Comparison of ENCODE assay signal across 8 cellular contexts in genomic region chr18:12990128-12990485, GRCh38. TPM values are rescaled to one million over a fixed set of nuclear protein-coding genes. Genes with fewer than 3 reads are reported as not detected.
A peak's percentile ranks its signal among the peaks of the same experiment; 100 is the strongest.
DNase-seq lines count a peak whose midpoint lies in the region; ATAC-seq, FAIRE-seq and TF ChIP-seq lines count a peak whose summit lies in the region.

No MANE protein-coding gene starts in this region.

- peaks cover 25% of the 10 kb centered on the region for H3K36me3 Mint-ChIP-seq in effector memory CD8-positive, alpha-beta T cell (ENCODE audit: insufficient read depth)

- H3K4me3 ChIP-seq in skin epidermis (peak overlapping the region in 4 of 7 experiments; percentile 82 to 93 (median 88)), pancreas (peak overlapping the region in 1 of 4 donors; percentile 98), ascending aorta (peak overlapping the region in 1 of 2 donors; percentile 87)

- TF ChIP-seq CTCF in pancreas (IDR thresholded peaks at IDR 0.05) (no peak), ascending aorta (IDR thresholded peaks at IDR 0.05) (no peak)

- peak; percentile 33 for ATAC-seq in effector memory CD8-positive, alpha-beta T cell (replicated peaks)
- ATAC-seq in pancreas, result no peak

- H3K4me1 ChIP-seq in pancreas, result peaks cover 0 to 9% (median 9%) of the 10 kb centered on the region in 3 donors
- peaks cover 0 to 9% of the 10 kb centered on the region in 2 donors for H3K4me1 ChIP-seq in ascending aorta

- peak overlapping the region; percentile 75 to 98 for H3K4me3 Mint-ChIP-seq in effector memory CD8-positive, alpha-beta T cell

- H3K27ac ChIP-seq in skin epidermis, result peak overlapping the region in 6 of 21 experiments; percentile 53 to 90 (median 84)
- H3K27ac ChIP-seq in pancreas, result no peak overlapping the region
- no peak overlapping the region for H3K27ac ChIP-seq in ascending aorta

- no peaks in the 10 kb centered on the region for H3K27me3 ChIP-seq in pancreas
- H3K27me3 ChIP-seq in ascending aorta, result no peaks in the 10 kb centered on the region

- H3K36me3 ChIP-seq in pancreas, result no peaks in the 10 kb centered on the region
- H3K36me3 ChIP-seq in ascending aorta, result peaks cover 0 to 2% of the 10 kb centered on the region in 2 donors

- intact Hi-C loops in pancreas (cut with DNase I) (no loop called here), ascending aorta (cut with DNase I) (loop anchor here (2.0 to 5.0 kb wide), 3 partner anchors 105 to 1009 kb away; partner anchors contain the start of genes IMPA2 and PTPN2)

- H3K4me1 Mint-ChIP-seq in effector memory CD8-positive, alpha-beta T cell (ENCODE audit: low read depth in 2 of 2), result peaks cover 21 to 31% of the 10 kb centered on the region in 2 donors

- no peaks in the 10 kb centered on the region for H3K9me3 Mint-ChIP-seq in effector memory CD8-positive, alpha-beta T cell

- FAIRE-seq in GM12891 (lab: Jason Lieb, UNC) (no peak), pancreas (lab: Jason Lieb, UNC) (no peak)

- no peaks in the 10 kb centered on the region for H3K27me3 Mint-ChIP-seq in effector memory CD8-positive, alpha-beta T cell

- DNase-seq in GM12891 (ENCODE audit: insufficient read length, low spot score) (no peak), globus pallidus (ENCODE audit: low spot score) (no peak), SW 1271 (lab: John Stamatoyannopoulos, UW) (no peak), pancreas (no peak), ascending aorta (ENCODE audit: low spot score in 2 of 2) (no peak)
- DNase-seq in effector memory CD8-positive, alpha-beta T cell, result peak; percentile 32 to 39 (median 32)

- H3K27ac Mint-ChIP-seq in effector memory CD8-positive, alpha-beta T cell, result peak overlapping the region; percentile 80 to 93

- TF ChIP-seq POLR2A in GM12891 (IDR thresholded peaks at IDR 0.05; ENCODE audit: low read depth, low read length), result peak; percentile 39; the same call in 1 of the 2 replicates
- TF ChIP-seq POLR2A in Raji (IDR thresholded peaks at IDR 0.05; ENCODE audit: insufficient read depth, low read depth, low read length), result peak; percentile 44; the same call in 1 of the 2 replicates

- H3K9me3 ChIP-seq in pancreas, result no peaks in the 10 kb centered on the region
- H3K9me3 ChIP-seq in ascending aorta, result no peaks in the 10 kb centered on the region

- WGBS in pancreas, 2 donors, result 27 to 54% methylated on average over 2 of the region's 2 CpGs

TF ChIP-seq in GM12891, 5 proteins besides CTCF, POLR2A, EP300 and RAD21:
- TF ChIP-seq POU2F2 (IDR thresholded peaks at IDR 0.05; ENCODE audit: low read depth, low read length), result 0 out of 2 replicates have a peak, but pooled peaks have one; percentile 36
- TF ChIP-seq POLR2AphosphoS5 (IDR thresholded peaks at IDR 0.05; ENCODE audit: low read depth, low read length), result 0 out of 2 replicates have a peak, but pooled peaks have one; percentile 52
- no peak for TF ChIP-seq PAX5 (IDR thresholded peaks at IDR 0.05; ENCODE audit: insufficient read depth, low read length, severe bottlenecking)
- no peak for TF ChIP-seq SPI1 (IDR thresholded peaks at IDR 0.05; ENCODE audit: low read depth, low read length)
- TF ChIP-seq TAF1 (IDR thresholded peaks at IDR 0.05; ENCODE audit: low read depth, low read length), result no peak
TF ChIP-seq in GM12891: peak in this region for 2.

RNA-seq across cellular contexts. Expression of gene CEP192, which starts 1.1 kb away (rescaled TPM):
- polyA plus RNA-seq in GM12891 (2012; ENCODE audit: low read depth, missing spikeins), result 13.8 TPM
- total RNA-seq in pancreas, result 10 to 100 TPM; 10.3 to 20.7 (median 14.0) TPM
- 10 to 100 TPM in 1 of 2 donors, 1 to 10 TPM in 1; 6.7 to 21.7 TPM for polyA plus RNA-seq in pancreas
- 3.1 TPM for total RNA-seq in ascending aorta

RNA-seq across cellular contexts. Expression of gene SEH1L, which starts 42.3 kb away (rescaled TPM):
- polyA plus RNA-seq in GM12891 (2012; ENCODE audit: low read depth, missing spikeins), result 21.0 TPM
- total RNA-seq in pancreas, result 10 to 100 TPM; 16.7 to 23.7 (median 19.7) TPM
- 10 to 100 TPM in 1 of 2 donors, 1 to 10 TPM in 1; 9.4 to 14.2 TPM for polyA plus RNA-seq in pancreas
- 16.3 TPM for total RNA-seq in ascending aorta

Comparison
In these comparisons a context has a peak if more than half of its experiments do, and no peak if none do; other contexts are left out.
1. DNase-seq: peak in effector memory CD8-positive, alpha-beta T cell (3 of 3); none in GM12891 (single experiment), globus pallidus (single experiment), SW 1271 (0 of 2), pancreas (0 of 6) and ascending aorta (0 of 2).